Comparison of ENCODE assay signal across 1 cellular context in the genomic region with DNA sequence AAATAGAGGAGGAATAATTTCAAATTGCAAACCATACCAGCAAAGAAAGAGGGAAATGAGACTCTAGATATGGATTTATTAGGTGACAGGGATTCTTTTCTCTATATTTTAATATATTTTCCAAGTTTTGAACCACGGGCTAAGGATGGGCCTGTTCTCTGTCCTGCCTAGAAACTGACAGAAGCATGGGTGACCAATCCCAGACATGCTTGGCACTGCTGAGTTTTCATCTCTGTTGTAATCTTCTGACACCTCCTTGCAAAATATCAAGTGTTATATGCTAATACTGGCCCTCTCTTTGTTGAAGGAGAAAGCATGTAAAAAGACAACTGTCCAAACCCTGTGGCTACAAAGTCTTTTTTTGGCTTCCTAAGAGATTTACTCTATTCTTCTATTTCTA.
TF ChIP-seq lines count a peak whose summit lies in the region.

No MANE protein-coding gene starts in this region.

TF ChIP-seq in K562, 482 proteins besides CTCF, POLR2A, EP300 and RAD21 (continued from another document):
- no peak for TF ChIP-seq MGA (IDR thresholded peaks at IDR 0.05)
- TF ChIP-seq, protein P1, sequence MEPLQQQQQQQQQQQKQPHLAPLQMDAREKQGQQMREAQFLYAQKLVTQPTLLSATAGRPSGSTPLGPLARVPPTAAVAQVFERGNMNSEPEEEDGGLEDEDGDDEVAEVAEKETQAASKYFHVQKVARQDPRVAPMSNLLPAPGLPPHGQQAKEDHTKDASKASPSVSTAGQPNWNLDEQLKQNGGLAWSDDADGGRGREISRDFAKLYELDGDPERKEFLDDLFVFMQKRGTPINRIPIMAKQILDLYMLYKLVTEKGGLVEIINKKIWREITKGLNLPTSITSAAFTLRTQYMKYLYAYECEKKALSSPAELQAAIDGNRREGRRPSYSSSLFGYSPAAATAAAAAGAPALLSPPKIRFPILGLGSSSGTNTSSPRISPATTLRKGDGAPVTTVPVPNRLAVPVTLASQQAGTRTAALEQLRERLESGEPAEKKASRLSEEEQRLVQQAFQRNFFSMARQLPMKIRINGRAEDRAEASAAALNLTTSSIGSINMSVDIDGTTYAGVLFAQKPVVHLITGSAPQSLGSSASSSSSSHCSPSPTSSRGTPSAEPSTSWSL (CRISPR knock-in tag; IDR thresholded peaks at IDR 0.05; ENCODE audit: borderline replicate concordance) = no peak
- TF ChIP-seq MAFF (IDR thresholded peaks at IDR 0.05; ENCODE audit: low read length) = no peak
- no peak for TF ChIP-seq CSDE1 (IDR thresholded peaks at IDR 0.05)
TF ChIP-seq in K562: peak in this region for 1.
